In the genomic region with DNA sequence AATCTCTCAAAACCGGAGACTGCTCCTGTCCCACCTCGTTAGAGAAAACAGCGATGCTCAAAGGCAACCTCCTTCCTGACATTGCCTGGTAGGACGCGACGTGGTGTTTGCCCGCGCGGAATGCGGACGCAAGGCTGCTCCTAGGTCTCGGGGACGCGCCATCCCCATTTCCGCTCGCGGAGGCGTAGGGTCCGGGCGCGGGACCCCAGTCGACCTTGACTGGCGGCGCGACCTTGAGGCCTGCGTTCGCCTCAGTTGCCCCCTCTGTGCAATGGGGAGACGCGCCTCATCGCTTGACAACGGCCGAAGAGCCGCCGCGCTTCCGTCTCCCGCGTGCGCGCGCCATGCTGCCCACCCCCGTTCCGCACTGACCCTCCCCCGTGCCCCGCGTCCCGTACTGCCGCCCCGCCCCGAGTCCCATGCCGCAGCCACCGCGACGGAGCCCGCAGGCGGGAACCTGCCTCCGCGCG, we compare ENCODE assay signal across 8 cellular contexts. TPM values are rescaled to one million over a fixed set of nuclear protein-coding genes. Genes with fewer than 3 reads are reported as not detected.
DNase-seq lines count a peak whose midpoint lies in the region; ATAC-seq, FAIRE-seq and TF ChIP-seq lines count a peak whose summit lies in the region.

No MANE protein-coding gene starts in this region.

- H3K4me3 ChIP-seq in HUES48 (ENCODE audit: low read depth, low read length) (peak overlapping the region; percentile 87), H1 (ENCODE audit: extremely low read depth in 1 of 4, insufficient read depth in 2 of 4, low read depth in 3 of 4, low read length in 4 of 4) (peak overlapping the region; percentile 57 to 98 (median 90)), mononuclear cell (ENCODE audit: low read length) (peak overlapping the region; percentile 99)

- H2BK5ac ChIP-seq in H1 (ENCODE audit: low read depth, low read length), result peak overlapping the region; percentile 91

- no peak for TF ChIP-seq RAD21 in H1 (IDR thresholded peaks at IDR 0.05 in 1 of 2, conservative IDR thresholded peaks at IDR 0.05 in 1 of 2; ENCODE audit: low read depth in 2 of 2, low read length in 2 of 2)

- TF ChIP-seq POLR2A in H1 (IDR thresholded peaks at IDR 0.05; ENCODE audit: control extremely low read depth in 1 of 2, low read depth in 2 of 2, low read length in 2 of 2) (no peak), erythroblast (IDR thresholded peaks at IDR 0.05; ENCODE audit: low read length) (no peak)

- H3K79me1 ChIP-seq in H1 (ENCODE audit: low read depth, low read length), result no peaks in the 10 kb centered on the region

- H3K27ac ChIP-seq in HUES48 (ENCODE audit: low read depth, low read length) (peak overlapping the region; percentile 99), H1 (ENCODE audit: low read depth, low read length) (peak overlapping the region; percentile 86)

- peak overlapping the region; percentile 99 for H4K91ac ChIP-seq in H1 (replicated peaks; ENCODE audit: insufficient read length, low read length)

- FAIRE-seq in H1 (lab: Jason Lieb, UNC), result no peak

- H3K9ac ChIP-seq in HUES48 (ENCODE audit: low read depth, low read length) (peak overlapping the region; percentile 94), H1 (replicated peaks in 1 of 4; ENCODE audit: extremely low read depth in 1 of 4, low read depth in 3 of 4, low read length in 3 of 4) (peak overlapping the region; percentile 65 to 100 (median 87))

- H2AFZ ChIP-seq in H1 (ENCODE audit: low read length), result peak overlapping the region; percentile 60; the same call in 1 of the 2 replicates

- 1% methylated on average over 31 of the region's 59 CpGs; no CpG with 5 or more reads in 1 of the 2 experiments for WGBS in H1 (ENCODE audit: extremely low coverage in 1 of 2, insufficient coverage in 1 of 2, insufficient read length in 1 of 2, insufficient replicate concordance in 2 of 2, low coverage in 1 of 2, low lambda C conversion rate in 2 of 2, missing lambda C conversion rate in 1 of 2), 2 experiments

- H3K23me2 ChIP-seq in H1 (ENCODE audit: low read depth, low read length), result peaks cover 5% of the 10 kb centered on the region

- POLR2A ChIA-PET in H1 (lab: Charles Lee; ENCODE audit: partially characterized antibody), result interaction anchor here (0.7 to 4.0 kb wide), 8 partner anchors 9 to 190 kb away, joined by 3 to 31 read pairs (median 6); partner anchors contain the start of gene OGDH

- no peak overlapping the region for H3K23ac ChIP-seq in H1 (ENCODE audit: insufficient read length)

- no peak overlapping the region for H2BK20ac ChIP-seq in H1 (ENCODE audit: low read length)

- CTCF ChIA-PET in H1 (lab: Charles Lee; ENCODE audit: partially characterized antibody), result no interaction called here

- no peak for TF ChIP-seq CTCF in H1 (IDR thresholded peaks at IDR 0.05; ENCODE audit: control extremely low read depth in 1 of 3, insufficient read depth in 1 of 3, low read depth in 1 of 3, low read length in 3 of 3)

- peak overlapping the region; percentile 88 for H3K56ac ChIP-seq in H1 (replicated peaks; ENCODE audit: insufficient read length, low read depth, low read length)

- peak overlapping the region; percentile 54 for H2BK120ac ChIP-seq in H1 (replicated peaks; ENCODE audit: low read depth, low read length)

- H3K4me2 ChIP-seq in H1 (ENCODE audit: insufficient read depth in 1 of 2, low read depth in 2 of 2, low read length in 2 of 2), result peak overlapping the region; percentile 50 to 66

- no peak overlapping the region for H2AK5ac ChIP-seq in H1 (ENCODE audit: low read depth, low read length)

- peaks cover 34% of the 10 kb centered on the region for H3K36me3 ChIP-seq in HUES48 (ENCODE audit: control insufficient read depth, insufficient read depth, low read length)
- H3K36me3 ChIP-seq in H1 (ENCODE audit: control insufficient read depth in 2 of 4, insufficient read depth in 4 of 4, low read length in 3 of 4), result peaks cover 17 to 37% (median 29%) of the 10 kb centered on the region in 4 experiments

- H3K4me1 ChIP-seq in HUES48 (ENCODE audit: control insufficient read depth, insufficient read depth, low read length) (peaks cover 7% of the 10 kb centered on the region; the same call in 1 of the 2 replicates), H1 (replicated peaks in 1 of 4; ENCODE audit: control insufficient read depth in 3 of 4, insufficient read depth in 4 of 4, low read length in 3 of 4) (peaks cover 0 to 5% (median 0%) of the 10 kb centered on the region in 4 experiments; a peak in 3 of 7 replicates), mononuclear cell (ENCODE audit: insufficient read depth, low read length) (peaks cover 23% of the 10 kb centered on the region)

- peak overlapping the region; percentile 42 for H4K5ac ChIP-seq in H1 (ENCODE audit: insufficient read length, low read depth, low read length)

- no peaks in the 10 kb centered on the region for H3K27me3 ChIP-seq in HUES48 (ENCODE audit: control insufficient read depth, insufficient read depth, low read length)
- H3K27me3 ChIP-seq in H1 (replicated peaks in 1 of 4; ENCODE audit: control insufficient read depth in 3 of 4, extremely low read depth in 1 of 4, insufficient read depth in 3 of 4, low read length in 3 of 4), result no peaks in the 10 kb centered on the region
- no peaks in the 10 kb centered on the region for H3K27me3 ChIP-seq in mononuclear cell (ENCODE audit: insufficient read depth, low read length)

- H3K4ac ChIP-seq in H1 (replicated peaks; ENCODE audit: insufficient read length, low read depth, low read length), result no peak overlapping the region

- no peak overlapping the region for H3K14ac ChIP-seq in H1 (ENCODE audit: insufficient read length)

- no peaks in the 10 kb centered on the region for H3K9me3 ChIP-seq in HUES48 (ENCODE audit: control insufficient read depth, insufficient read depth, low read length)
- no peaks in the 10 kb centered on the region for H3K9me3 ChIP-seq in H1 (ENCODE audit: insufficient read depth in 2 of 2, low read depth in 1 of 2, low read length in 1 of 2)
- H3K9me3 ChIP-seq in mononuclear cell (ENCODE audit: low read depth, low read length), result no peaks in the 10 kb centered on the region

- no peak for TF ChIP-seq EP300 in H1 (IDR thresholded peaks at IDR 0.05; ENCODE audit: borderline replicate concordance in 1 of 2, low read depth in 2 of 2, low read length in 2 of 2)

- peak; percentile 64 for DNase-seq in DMS 273 treated with DMSO at 0.1 percent for 48 hours (lab: John Stamatoyannopoulos, UW)
- DNase-seq in SHP77 (lab: John Stamatoyannopoulos, UW), result peak; percentile 88 to 90
- DNase-seq in H1 (ENCODE audit: low read depth in 1 of 2, low spot score in 2 of 2), result peak in 1 of 2 experiments; percentile 23
- no peak for DNase-seq in erythroblast (lab: John Stamatoyannopoulos, UW)
- DNase-seq in activated CD8-positive, alpha-beta memory T cell treated with anti-CD3 and anti-CD28 coated beads, Interleukin-2, amount 50 U/mL, for 48 hours, result no peak

- peaks cover 19 to 37% of the 10 kb centered on the region in 2 experiments for H3K79me2 ChIP-seq in H1 (ENCODE audit: control insufficient read depth in 1 of 2, insufficient read depth in 2 of 2, low read length in 2 of 2)

- H3K18ac ChIP-seq in H1 (ENCODE audit: extremely low read depth, low read length), result peak overlapping the region; percentile 76

- H2BK12ac ChIP-seq in H1 (ENCODE audit: low read depth, low read length), result no peak overlapping the region

- peak overlapping the region; percentile 98 for H4K8ac ChIP-seq in H1 (ENCODE audit: extremely low read depth, insufficient read depth, low read length)

- peak; percentile 24 for ATAC-seq in GM19463 (IDR thresholded peaks at IDR 0.05; ENCODE audit: unreplicated experiment)

- peak overlapping the region; percentile 61; the same call in 1 of the 2 replicates for H2BK15ac ChIP-seq in H1 (ENCODE audit: low read length)

- H4K20me1 ChIP-seq in H1 (replicated peaks in 1 of 2; ENCODE audit: control insufficient read depth in 1 of 2, insufficient read depth in 2 of 2, low read length in 2 of 2), result peaks cover 20 to 21% of the 10 kb centered on the region in 2 experiments

TF ChIP-seq in H1, 55 proteins besides CTCF, POLR2A, EP300 and RAD21 (continues in another document):
- TF ChIP-seq, protein P1, sequence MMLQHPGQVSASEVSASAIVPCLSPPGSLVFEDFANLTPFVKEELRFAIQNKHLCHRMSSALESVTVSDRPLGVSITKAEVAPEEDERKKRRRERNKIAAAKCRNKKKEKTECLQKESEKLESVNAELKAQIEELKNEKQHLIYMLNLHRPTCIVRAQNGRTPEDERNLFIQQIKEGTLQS (IDR thresholded peaks at IDR 0.05; ENCODE audit: insufficient read depth, low read depth, low read length), result no peak

RNA-seq across cellular contexts. Expression of gene PPIA, which starts 0.4 kb away (rescaled TPM):
- 2,865 and 2,888 TPM in 2 replicates for total RNA-seq in H1 (2021; fragmentation: NEBNext Ultra II Directional; extraction: Animal tissue kit (Norgen Biotek cat#: 25700))
- polyA plus RNA-seq in H1 (2011; rRNA removed), result 3,630 and 5,394 TPM in 2 replicates
- polyA plus RNA-seq in H1 (2011; cell fraction: cytosol; rRNA removed), result 5,080 TPM
- polyA plus RNA-seq in H1 (2011; cell fraction: nucleus; rRNA removed), result 1,333 TPM
- polyA plus RNA-seq in H1 (2012, experiment 1 of 2), result 3,702 to 4,681 TPM (median 4,309 TPM) in 4 replicates
- polyA plus RNA-seq in H1 (2012, experiment 2 of 2), result 1,128 TPM
- 2,125 TPM for polyA plus RNA-seq in H1 (2013, experiment 1 of 2)
- 2,348 TPM for polyA plus RNA-seq in H1 (2013, experiment 2 of 2)
- 1,743 and 1,763 TPM in 2 replicates for polyA minus RNA-seq in H1 (2011; rRNA and poly(A)+ RNA removed)
- 794 TPM for polyA minus RNA-seq in H1 (2011; cell fraction: cytosol; rRNA and poly(A)+ RNA removed)
- polyA minus RNA-seq in H1 (2011; cell fraction: nucleus; rRNA and poly(A)+ RNA removed), result 548 TPM
- 799 TPM for total RNA-seq in mononuclear cell

RNA-seq across cellular contexts. Expression of gene ZMIZ2, which starts 47.4 kb away (rescaled TPM):
- 66.4 and 72.2 TPM in 2 replicates for total RNA-seq in H1 (2021; fragmentation: NEBNext Ultra II Directional; extraction: Animal tissue kit (Norgen Biotek cat#: 25700))
- polyA plus RNA-seq in H1 (2011; rRNA removed), result 24.4 and 41.4 TPM in 2 replicates
- polyA plus RNA-seq in H1 (2011; cell fraction: cytosol; rRNA removed), result 18.6 TPM
- 219 TPM for polyA plus RNA-seq in H1 (2011; cell fraction: nucleus; rRNA removed)
- polyA plus RNA-seq in H1 (2012, experiment 1 of 2), result 62.1 to 76.2 TPM (median 70.8 TPM) in 4 replicates
- polyA plus RNA-seq in H1 (2012, experiment 2 of 2), result 43.3 TPM
- polyA plus RNA-seq in H1 (2013, experiment 1 of 2), result 46.2 TPM
- polyA plus RNA-seq in H1 (2013, experiment 2 of 2), result 40.9 TPM
- polyA minus RNA-seq in H1 (2011; rRNA and poly(A)+ RNA removed), result 23.8 and 29.9 TPM in 2 replicates
- polyA minus RNA-seq in H1 (2011; cell fraction: cytosol; rRNA and poly(A)+ RNA removed), result 23.3 TPM
- 65.8 TPM for polyA minus RNA-seq in H1 (2011; cell fraction: nucleus; rRNA and poly(A)+ RNA removed)
- 16.7 TPM for total RNA-seq in mononuclear cell

RNA-seq across cellular contexts. Expression of gene H2AZ2, which starts 51.8 kb away (rescaled TPM):
- total RNA-seq in H1 (2021; fragmentation: NEBNext Ultra II Directional; extraction: Animal tissue kit (Norgen Biotek cat#: 25700)), result 187 and 190 TPM in 2 replicates
- 150 and 168 TPM in 2 replicates for polyA plus RNA-seq in H1 (2011; rRNA removed)
- polyA plus RNA-seq in H1 (2011; cell fraction: cytosol; rRNA removed), result 187 TPM
- polyA plus RNA-seq in H1 (2011; cell fraction: nucleus; rRNA removed), result 74.4 TPM
- polyA plus RNA-seq in H1 (2012, experiment 1 of 2), result 161 to 189 TPM (median 173 TPM) in 4 replicates
- 101 TPM for polyA plus RNA-seq in H1 (2012, experiment 2 of 2)
- 154 TPM for polyA plus RNA-seq in H1 (2013, experiment 1 of 2)
- polyA plus RNA-seq in H1 (2013, experiment 2 of 2), result 171 TPM
- polyA minus RNA-seq in H1 (2011; rRNA and poly(A)+ RNA removed), result 107 and 125 TPM in 2 replicates
- polyA minus RNA-seq in H1 (2011; cell fraction: cytosol; rRNA and poly(A)+ RNA removed), result 42.1 TPM
- 42.3 TPM for polyA minus RNA-seq in H1 (2011; cell fraction: nucleus; rRNA and poly(A)+ RNA removed)
- total RNA-seq in mononuclear cell, result 121 TPM

Comparison
In these comparisons a context has a peak if more than half of its experiments do, and no peak if none do; other contexts are left out.
1. DNase-seq: peak in DMS 273 treated with DMSO at 0.1 percent for 48 hours (single experiment) and SHP77 (2 of 2); none in erythroblast (0 of 2) and activated CD8-positive, alpha-beta memory T cell treated with anti-CD3 and anti-CD28 coated beads, Interleukin-2, amount 50 U/mL, for 48 hours (single experiment).
2. Peak in every context shown above with its lines, with median percentiles within 50 percentile points of each other: H3K4me3 ChIP-seq.